Comparison of ENCODE assay signal across 13 cellular contexts in the genomic region with DNA sequence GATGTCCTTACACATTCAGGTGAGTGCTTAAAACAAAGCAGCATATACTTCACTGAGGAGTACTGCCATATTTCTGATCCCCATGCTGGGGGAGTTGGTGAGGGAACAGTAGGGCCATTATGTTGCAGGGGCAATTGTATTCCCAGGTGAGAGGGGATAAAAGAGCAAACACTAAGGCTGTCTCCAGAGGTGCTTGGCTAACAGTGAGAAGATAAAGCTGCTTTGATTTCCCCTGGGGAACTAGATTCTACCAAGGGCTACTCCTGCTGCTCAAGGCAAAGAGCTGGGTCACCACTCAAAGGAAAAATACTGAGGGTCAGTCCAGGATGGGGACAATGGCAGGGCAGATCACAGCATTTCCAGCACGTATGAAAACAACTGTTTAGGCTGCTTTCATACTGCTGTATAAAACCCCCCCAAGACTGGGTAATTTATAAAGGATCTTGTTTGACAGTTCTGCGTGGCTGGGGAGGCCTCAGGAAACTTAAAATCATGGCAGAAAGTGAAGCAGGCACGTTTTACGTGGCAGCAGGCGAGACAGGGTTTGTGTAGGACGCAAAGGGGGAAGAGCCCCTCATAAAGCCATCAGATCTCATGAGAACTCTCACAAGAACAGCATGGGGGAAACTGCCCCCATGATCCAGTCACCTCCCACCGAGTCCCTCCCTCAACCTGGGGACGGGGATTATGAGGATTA. TPM values are rescaled to one million over a fixed set of nuclear protein-coding genes. Genes with fewer than 3 reads are reported as not detected.
DNase-seq lines count a peak whose midpoint lies in the region; ATAC-seq and TF ChIP-seq lines count a peak whose summit lies in the region.
"Had no signal": no experiment of that assay in that cellular context is flagged by ENCODE, and none has a peak within 500 bp of the region (broad histone marks: within the 10 kb centered on the region; RNA-seq: fewer than 3 reads in every experiment).

No MANE protein-coding gene starts in this region.

- H3K36me3 Mint-ChIP-seq in activated CD4-positive, alpha-beta memory T cell treated with anti-CD3 and anti-CD28 coated beads for 36 hours = peaks cover 43% of the 10 kb centered on the region
- peaks cover 66% of the 10 kb centered on the region for H3K36me3 Mint-ChIP-seq in activated CD4-positive, alpha-beta memory T cell treated with anti-CD3 and anti-CD28 coated beads, Interleukin-2, amount 10 ng/mL, durations not matched to agents 7 days and 5 days (ENCODE audit: low read depth)
- peaks cover 56% of the 10 kb centered on the region for H3K36me3 Mint-ChIP-seq in chondrocyte (ENCODE audit: low read depth)
- peaks cover 76% of the 10 kb centered on the region for H3K36me3 Mint-ChIP-seq in stimulated activated effector memory CD8-positive, alpha-beta T cell treated with anti-CD3 and anti-CD28 coated beads, Interleukin-12 subunit alpha, Interleukin-12 subunit beta, amount 100 ng/mL, for 72 hours

- H3K4me1 Mint-ChIP-seq in activated CD4-positive, alpha-beta memory T cell treated with anti-CD3 and anti-CD28 coated beads for 36 hours (ENCODE audit: low read depth) = peaks cover 20% of the 10 kb centered on the region
- peaks cover 2% of the 10 kb centered on the region for H3K4me1 Mint-ChIP-seq in activated CD4-positive, alpha-beta memory T cell treated with anti-CD3 and anti-CD28 coated beads, Interleukin-2, amount 10 ng/mL, durations not matched to agents 7 days and 5 days
- H3K4me1 Mint-ChIP-seq in chondrocyte (ENCODE audit: low read depth) = peaks cover 5% of the 10 kb centered on the region
- H3K4me1 Mint-ChIP-seq in stimulated activated effector memory CD8-positive, alpha-beta T cell treated with anti-CD3 and anti-CD28 coated beads, Interleukin-12 subunit alpha, Interleukin-12 subunit beta, amount 100 ng/mL, for 72 hours = peaks cover 45% of the 10 kb centered on the region

- peaks cover 79% of the 10 kb centered on the region for H4K20me1 ChIP-seq in Karpas-422 (ENCODE audit: insufficient read depth, low read depth, low read length)

- no peak overlapping the region for H3K4me2 ChIP-seq in Karpas-422 (ENCODE audit: low read depth, low read length, poor library complexity, severe bottlenecking)

- no peak overlapping the region for H2AFZ ChIP-seq in Karpas-422 (ENCODE audit: low read length)

- peaks cover 38% of the 10 kb centered on the region for H3K36me3 ChIP-seq in Karpas-422 (ENCODE audit: insufficient read depth, low read length)

- peak overlapping the region; percentile 47 for H3K27ac Mint-ChIP-seq in activated CD4-positive, alpha-beta memory T cell treated with anti-CD3 and anti-CD28 coated beads for 36 hours
- H3K27ac Mint-ChIP-seq in activated CD4-positive, alpha-beta memory T cell treated with anti-CD3 and anti-CD28 coated beads, Interleukin-2, amount 10 ng/mL, durations not matched to agents 7 days and 5 days = no peak overlapping the region
- H3K27ac Mint-ChIP-seq in chondrocyte (ENCODE audit: unreplicated experiment) = peak overlapping the region; percentile 6
- peak overlapping the region; percentile 68 for H3K27ac Mint-ChIP-seq in stimulated activated effector memory CD8-positive, alpha-beta T cell treated with anti-CD3 and anti-CD28 coated beads, Interleukin-12 subunit alpha, Interleukin-12 subunit beta, amount 100 ng/mL, for 72 hours

- POLR2A ChIA-PET in activated CD4-positive, alpha-beta memory T cell treated with anti-CD3 and anti-CD28 coated beads for 36 hours (lab: Charles Lee) = interaction anchor here (1.2 to 1.4 kb wide), 2 partner anchors 11 to 13 kb away, joined by 3 to 4 read pairs; no protein-coding TSS in a partner anchor
- POLR2A ChIA-PET in activated CD4-positive, alpha-beta memory T cell treated with anti-CD3 and anti-CD28 coated beads, Interleukin-2, amount 10 ng/mL, durations not matched to agents 7 days and 5 days (lab: Charles Lee) = interaction anchor here (0.9 to 2.3 kb wide), 5 partner anchors 10 to 252 kb away, joined by 3 to 12 read pairs (median 3); partner anchors contain the start of gene CHD8

- no peaks in the 10 kb centered on the region for H3K79me2 ChIP-seq in Karpas-422 (ENCODE audit: low read length)

- intact Hi-C loops in activated CD4-positive, alpha-beta memory T cell treated with anti-CD3 and anti-CD28 coated beads for 36 hours (cut with micrococcal nuclease) = loop anchor here (2.0 kb wide), 1 partner anchor 13 kb away; no protein-coding TSS in a partner anchor

- TF ChIP-seq CTCF in chondrocyte (IDR thresholded peaks at IDR 0.05) = no peak

- no peak for ATAC-seq in stimulated activated effector memory CD8-positive, alpha-beta T cell treated with anti-CD3 and anti-CD28 coated beads, Interleukin-12 subunit alpha, Interleukin-12 subunit beta, amount 100 ng/mL, for 72 hours
- no peak for ATAC-seq in GM21423 (IDR thresholded peaks at IDR 0.05; ENCODE audit: unreplicated experiment)

- H3K9me3 ChIP-seq in Karpas-422 (ENCODE audit: low read length) = no peaks in the 10 kb centered on the region

- H3K9ac ChIP-seq in Karpas-422 (ENCODE audit: low read length) = no peak overlapping the region

- no peak overlapping the region for H3K4me3 ChIP-seq in Karpas-422 (ENCODE audit: low read length)
- H3K4me3 ChIP-seq: skin epidermis had no signal

- H3K4me1 ChIP-seq in Karpas-422 (ENCODE audit: low read length) = peaks cover 1% of the 10 kb centered on the region; the same call in 1 of the 2 replicates

- no peak overlapping the region for H3K4me3 Mint-ChIP-seq in activated CD4-positive, alpha-beta memory T cell treated with anti-CD3 and anti-CD28 coated beads for 36 hours
- no peak overlapping the region for H3K4me3 Mint-ChIP-seq in activated CD4-positive, alpha-beta memory T cell treated with anti-CD3 and anti-CD28 coated beads, Interleukin-2, amount 10 ng/mL, durations not matched to agents 7 days and 5 days
- H3K4me3 Mint-ChIP-seq in chondrocyte (ENCODE audit: unreplicated experiment) = no peak overlapping the region
- H3K4me3 Mint-ChIP-seq in stimulated activated effector memory CD8-positive, alpha-beta T cell treated with anti-CD3 and anti-CD28 coated beads, Interleukin-12 subunit alpha, Interleukin-12 subunit beta, amount 100 ng/mL, for 72 hours = no peak overlapping the region

- no peaks in the 10 kb centered on the region for H3K9me3 Mint-ChIP-seq in activated CD4-positive, alpha-beta memory T cell treated with anti-CD3 and anti-CD28 coated beads for 36 hours
- no peaks in the 10 kb centered on the region for H3K9me3 Mint-ChIP-seq in activated CD4-positive, alpha-beta memory T cell treated with anti-CD3 and anti-CD28 coated beads, Interleukin-2, amount 10 ng/mL, durations not matched to agents 7 days and 5 days
- no peaks in the 10 kb centered on the region for H3K9me3 Mint-ChIP-seq in chondrocyte (ENCODE audit: low read depth)
- H3K9me3 Mint-ChIP-seq in stimulated activated effector memory CD8-positive, alpha-beta T cell treated with anti-CD3 and anti-CD28 coated beads, Interleukin-12 subunit alpha, Interleukin-12 subunit beta, amount 100 ng/mL, for 72 hours = no peaks in the 10 kb centered on the region

- CTCF ChIA-PET in activated CD4-positive, alpha-beta memory T cell treated with anti-CD3 and anti-CD28 coated beads for 36 hours (lab: Charles Lee) = no interaction called here
- CTCF ChIA-PET in activated CD4-positive, alpha-beta memory T cell treated with anti-CD3 and anti-CD28 coated beads, Interleukin-2, amount 10 ng/mL, durations not matched to agents 7 days and 5 days (lab: Charles Lee) = no interaction called here

- no peaks in the 10 kb centered on the region for H3K27me3 ChIP-seq in Karpas-422 (ENCODE audit: low read length)

- no peaks in the 10 kb centered on the region for H3K27me3 Mint-ChIP-seq in activated CD4-positive, alpha-beta memory T cell treated with anti-CD3 and anti-CD28 coated beads for 36 hours
- H3K27me3 Mint-ChIP-seq in activated CD4-positive, alpha-beta memory T cell treated with anti-CD3 and anti-CD28 coated beads, Interleukin-2, amount 10 ng/mL, durations not matched to agents 7 days and 5 days = no peaks in the 10 kb centered on the region
- H3K27me3 Mint-ChIP-seq in chondrocyte (ENCODE audit: low read depth) = no peaks in the 10 kb centered on the region

- no peak overlapping the region for H3K27ac ChIP-seq in Karpas-422 (ENCODE audit: low read length)
- H3K27ac ChIP-seq: skin epidermis had no signal

- no peak for DNase-seq in activated CD4-positive, alpha-beta memory T cell treated with anti-CD3 and anti-CD28 coated beads for 36 hours
- DNase-seq in activated CD4-positive, alpha-beta memory T cell treated with anti-CD3 and anti-CD28 coated beads, Interleukin-2, amount 10 ng/mL, durations not matched to agents 7 days and 5 days = no peak
- DNase-seq in Karpas-422 = peak; percentile 67
- DNase-seq in chondrocyte (ENCODE audit: low spot score) = no peak
- peak in 1 of 2 donors; percentile 47 for DNase-seq in stimulated activated effector memory CD8-positive, alpha-beta T cell treated with anti-CD3 and anti-CD28 coated beads, Interleukin-12 subunit alpha, Interleukin-12 subunit beta, amount 100 ng/mL, for 72 hours (ENCODE audit: low spot score in 2 of 2)
- no peak for DNase-seq in NCI-H2081 treated with DMSO at 0.1 percent for 48 hours (lab: John Stamatoyannopoulos, UW)
- no peak for DNase-seq in A172 (ENCODE audit: low spot score)
- DNase-seq: cortex of kidney, GDM1, NCI-H510A had no signal

- no peaks in the 10 kb centered on the region for H3K9me2 ChIP-seq in Karpas-422 (replicated peaks; ENCODE audit: insufficient read depth, low read length)

RNA-seq across cellular contexts. Expression of gene OR5AU1, which starts 47.8 kb away (rescaled TPM):
- total RNA-seq in activated CD4-positive, alpha-beta memory T cell treated with anti-CD3 and anti-CD28 coated beads for 36 hours = not detected
- total RNA-seq in activated CD4-positive, alpha-beta memory T cell treated with anti-CD3 and anti-CD28 coated beads, Interleukin-2, amount 10 ng/mL, durations not matched to agents 7 days and 5 days = not detected
- total RNA-seq in Karpas-422 (2014; rRNA removed; shearing (Covaris generic); ENCODE audit: low replicate concordance) = not detected in 2 replicates
- total RNA-seq in chondrocyte = not detected in 3 replicates
- total RNA-seq in A172 (2014; rRNA removed; shearing (Covaris generic)) = not detected in 2 replicates
- total RNA-seq: ureter had no signal
